13 cellular contexts compared by ENCODE assay signal in the genomic region with DNA sequence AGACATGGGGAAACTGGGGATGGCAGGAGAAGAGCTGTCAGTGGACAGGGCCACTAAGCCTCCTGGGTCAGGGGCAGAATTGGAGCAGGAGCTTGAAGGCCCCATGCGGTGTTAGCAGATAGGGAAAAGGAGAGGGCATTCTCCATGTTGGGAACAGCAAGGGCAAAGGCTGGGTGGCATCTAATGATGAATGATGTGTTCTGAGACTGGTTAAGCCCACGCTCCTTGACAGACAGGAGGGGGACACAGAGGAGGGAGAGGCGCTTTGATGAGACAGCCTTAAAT.
"Had no signal": no experiment of that assay in that cellular context is flagged by ENCODE, and none has a peak within 500 bp of the region (broad histone marks: within the 10 kb centered on the region; RNA-seq: fewer than 3 reads in every experiment).

No MANE protein-coding gene starts in this region.

- H3K4me3 Mint-ChIP-seq: activated naive CD8-positive, alpha-beta T cell treated with anti-CD3 and anti-CD28 coated beads for 36 hours; effector memory CD8-positive, alpha-beta T cell; T-helper 2 cell treated with Interferon-gamma antibody and Interleukin-4, amounts not matched to agents 5 μg/mL and 100 μg/mL, for 36 hours had no signal

- FAIRE-seq: bronchial epithelial cell, colon had no signal

- H3K36me3 ChIP-seq: vagina had no signal

- H3K36me3 Mint-ChIP-seq: activated naive CD8-positive, alpha-beta T cell treated with anti-CD3 and anti-CD28 coated beads for 36 hours had no signal

- H3K9me3 Mint-ChIP-seq: activated naive CD8-positive, alpha-beta T cell treated with anti-CD3 and anti-CD28 coated beads for 36 hours; effector memory CD8-positive, alpha-beta T cell; T-helper 2 cell treated with Interferon-gamma antibody and Interleukin-4, amounts not matched to agents 5 μg/mL and 100 μg/mL, for 36 hours had no signal

- H2AFZ ChIP-seq: hepatocyte had no signal

- DNase-seq: activated gamma-delta T cell; activated naive CD8-positive, alpha-beta T cell treated with anti-CD3 and anti-CD28 coated beads for 36 hours; activated T-cell treated with anti-CD3 and anti-CD28 coated beads, Interleukin-2, amount 50 U/mL, for 48 hours; effector memory CD8-positive, alpha-beta T cell; stimulated activated CD4-positive, alpha-beta T cell treated with anti-CD3 and anti-CD28 coated beads, Interleukin-2, amount 100 ng/mL, for 48 hours; stimulated activated naive CD4-positive, alpha-beta T cell treated with Interleukin-2 at 50 U/mL for 16 hours; testis had no signal

- H3K27ac ChIP-seq: testis, vagina had no signal

- H3K4me3 ChIP-seq: hepatocyte, testis, vagina had no signal

- H3K27ac Mint-ChIP-seq: activated naive CD8-positive, alpha-beta T cell treated with anti-CD3 and anti-CD28 coated beads for 36 hours; effector memory CD8-positive, alpha-beta T cell; T-helper 2 cell treated with Interferon-gamma antibody and Interleukin-4, amounts not matched to agents 5 μg/mL and 100 μg/mL, for 36 hours had no signal

- H3K9me3 ChIP-seq: testis, vagina had no signal

- H3K27me3 Mint-ChIP-seq: activated naive CD8-positive, alpha-beta T cell treated with anti-CD3 and anti-CD28 coated beads for 36 hours had no signal

- ATAC-seq: activated CD4-positive, CD25-positive, alpha-beta regulatory T cell treated with anti-CD3 and anti-CD28 coated beads, Interleukin-2, amount 50 U/mL, for 24 hours; effector memory CD8-positive, alpha-beta T cell had no signal

- H3K27me3 ChIP-seq: hepatocyte, testis, vagina had no signal

- H3K79me2 ChIP-seq: hepatocyte had no signal

- H3K4me2 ChIP-seq: hepatocyte had no signal
